2 cellular contexts compared by ENCODE assay signal in the genomic region with DNA sequence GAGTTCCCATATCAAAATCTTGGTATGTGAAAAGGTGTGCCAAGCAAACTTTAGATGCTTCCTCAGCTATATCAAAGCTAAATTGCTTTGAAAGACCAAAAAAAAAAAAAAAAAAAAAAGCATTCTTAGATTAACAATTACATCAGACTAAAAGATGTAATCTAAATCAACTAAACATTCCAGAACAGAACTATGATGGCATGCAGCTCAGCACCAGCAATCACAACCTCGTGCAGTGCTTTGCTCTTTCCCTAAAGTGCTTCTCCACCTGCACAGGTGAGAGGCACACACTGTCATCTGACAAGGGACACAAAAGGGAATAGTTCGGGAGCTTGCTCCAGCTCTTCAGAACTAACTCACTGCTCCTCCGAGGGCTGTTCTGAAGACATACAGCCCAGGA.
A peak's percentile ranks its signal among the peaks of the same experiment; 100 is the strongest.
TF ChIP-seq lines count a peak whose summit lies in the region.

No MANE protein-coding gene starts in this region.

TF ChIP-seq in SK-N-SH treated with all-trans-retinoic acid at 6 μM for 48 hours, 23 proteins besides CTCF, POLR2A, EP300 and RAD21:
- TF ChIP-seq, protein P1, sequence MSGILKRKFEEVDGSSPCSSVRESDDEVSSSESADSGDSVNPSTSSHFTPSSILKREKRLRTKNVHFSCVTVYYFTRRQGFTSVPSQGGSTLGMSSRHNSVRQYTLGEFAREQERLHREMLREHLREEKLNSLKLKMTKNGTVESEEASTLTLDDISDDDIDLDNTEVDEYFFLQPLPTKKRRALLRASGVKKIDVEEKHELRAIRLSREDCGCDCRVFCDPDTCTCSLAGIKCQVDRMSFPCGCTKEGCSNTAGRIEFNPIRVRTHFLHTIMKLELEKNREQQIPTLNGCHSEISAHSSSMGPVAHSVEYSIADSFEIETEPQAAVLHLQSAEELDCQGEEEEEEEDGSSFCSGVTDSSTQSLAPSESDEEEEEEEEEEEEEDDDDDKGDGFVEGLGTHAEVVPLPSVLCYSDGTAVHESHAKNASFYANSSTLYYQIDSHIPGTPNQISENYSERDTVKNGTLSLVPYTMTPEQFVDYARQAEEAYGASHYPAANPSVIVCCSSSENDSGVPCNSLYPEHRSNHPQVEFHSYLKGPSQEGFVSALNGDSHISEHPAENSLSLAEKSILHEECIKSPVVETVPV (CRISPR knock-in tag; IDR thresholded peaks at IDR 0.05), result no peak
- no peak for TF ChIP-seq ZNF70 (CRISPR knock-in tag; IDR thresholded peaks at IDR 0.05)
- TF ChIP-seq ISL1 (CRISPR knock-in tag; IDR thresholded peaks at IDR 0.05), result peak; percentile 20

TF ChIP-seq in SK-N-SH, 30 proteins besides CTCF, POLR2A, EP300 and RAD21:
- TF ChIP-seq GATA2 (CRISPR knock-in tag; IDR thresholded peaks at IDR 0.05), result no peak
- no peak for TF ChIP-seq SMC3 (IDR thresholded peaks at IDR 0.05; ENCODE audit: low read depth, low read length)
- TF ChIP-seq, protein P2, sequence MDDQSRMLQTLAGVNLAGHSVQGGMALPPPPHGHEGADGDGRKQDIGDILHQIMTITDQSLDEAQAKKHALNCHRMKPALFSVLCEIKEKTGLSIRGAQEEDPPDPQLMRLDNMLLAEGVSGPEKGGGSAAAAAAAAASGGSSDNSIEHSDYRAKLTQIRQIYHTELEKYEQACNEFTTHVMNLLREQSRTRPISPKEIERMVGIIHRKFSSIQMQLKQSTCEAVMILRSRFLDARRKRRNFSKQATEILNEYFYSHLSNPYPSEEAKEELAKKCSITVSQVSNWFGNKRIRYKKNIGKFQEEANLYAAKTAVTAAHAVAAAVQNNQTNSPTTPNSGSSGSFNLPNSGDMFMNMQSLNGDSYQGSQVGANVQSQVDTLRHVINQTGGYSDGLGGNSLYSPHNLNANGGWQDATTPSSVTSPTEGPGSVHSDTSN (IDR thresholded peaks at IDR 0.05), result no peak
- no peak for TF ChIP-seq FOXM1 (IDR thresholded peaks at IDR 0.05; ENCODE audit: low read depth)
- TF ChIP-seq FOSL2 (IDR thresholded peaks at IDR 0.05; ENCODE audit: borderline replicate concordance, low read depth), result no peak
